ENCODE assay signal across 8 cellular contexts in the genomic region with DNA sequence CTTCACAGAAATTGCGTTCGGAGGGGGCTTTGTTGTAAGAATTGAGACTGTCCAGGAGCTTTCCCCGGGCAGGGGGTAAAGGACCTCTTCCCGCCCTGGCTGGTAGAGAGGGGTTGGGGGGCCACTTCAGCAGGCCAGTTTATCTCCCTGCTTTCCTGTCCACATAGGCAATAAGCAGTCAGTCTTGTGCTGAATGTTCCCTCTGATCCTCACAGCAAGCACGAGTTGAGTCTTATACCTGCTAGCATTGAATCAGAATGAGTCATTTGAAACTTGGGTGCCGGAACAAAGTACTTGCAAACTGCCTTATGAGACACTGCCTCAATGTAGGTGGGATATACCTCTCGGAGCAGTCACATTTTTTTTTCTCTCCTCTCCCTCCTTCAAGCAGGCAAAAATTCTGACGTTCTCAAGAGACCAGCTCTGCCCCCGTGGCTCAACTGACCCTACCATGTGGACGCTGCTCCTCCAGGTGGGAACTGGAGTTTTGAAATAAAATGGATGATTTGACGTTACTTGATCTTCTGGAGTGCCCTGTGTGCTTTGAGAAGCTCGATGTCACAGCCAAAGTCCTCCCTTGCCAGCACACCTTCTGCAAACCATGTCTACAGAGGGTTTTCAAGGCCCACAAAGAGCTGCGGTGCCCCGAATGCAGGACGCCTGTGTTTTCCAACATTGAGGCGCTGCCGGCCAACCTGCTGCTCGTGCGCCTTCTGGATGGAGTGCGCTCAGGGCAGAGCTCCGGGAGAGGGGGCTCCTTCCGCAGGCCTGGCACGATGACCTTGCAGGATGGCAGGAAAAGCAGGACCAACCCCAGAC. TPM values are rescaled to one million over a fixed set of nuclear protein-coding genes. Genes with fewer than 3 reads are reported as not detected.
DNase-seq lines count a peak whose midpoint lies in the region; ATAC-seq and TF ChIP-seq lines count a peak whose summit lies in the region.

No MANE protein-coding gene starts in this region.

- H3K27ac ChIP-seq in osteoblast (ENCODE audit: low read depth, low read length) = no peak overlapping the region

- H3K36me3 ChIP-seq in osteoblast (ENCODE audit: insufficient read depth, low read length) = no peaks in the 10 kb centered on the region

- peaks cover 39% of the 10 kb centered on the region for H3K4me1 ChIP-seq in osteoblast (ENCODE audit: insufficient read depth, low read length)

- peak; percentile 51 for DNase-seq in cerebellar cortex (ENCODE audit: low spot score)
- DNase-seq in osteoblast (ENCODE audit: insufficient read length, low spot score, missing footprints) = peak; percentile 71
- DNase-seq in SKM-1 (lab: John Stamatoyannopoulos, UW; ENCODE audit: unreplicated experiment) = no peak
- DNase-seq in NK-92 (lab: John Stamatoyannopoulos, UW; ENCODE audit: unreplicated experiment) = no peak

- ATAC-seq in GM18502 (IDR thresholded peaks at IDR 0.05; ENCODE audit: poor library complexity, unreplicated experiment) (peak; percentile 55), HG03558 (IDR thresholded peaks at IDR 0.05; ENCODE audit: extremely low read depth, unreplicated experiment) (peak; percentile 50), HG03196 (IDR thresholded peaks at IDR 0.05; ENCODE audit: unreplicated experiment) (no peak), GM21825 (IDR thresholded peaks at IDR 0.05; ENCODE audit: unreplicated experiment) (no peak)

- H3K4me2 ChIP-seq in osteoblast (ENCODE audit: insufficient read depth, low read length) = peak overlapping the region; percentile 92

- no peaks in the 10 kb centered on the region for H3K9me3 ChIP-seq in osteoblast (ENCODE audit: low read depth, low read length)

- peak overlapping the region; percentile 82 for H3K4me3 ChIP-seq in osteoblast (ENCODE audit: insufficient read depth, low read length)

- H4K20me1 ChIP-seq in osteoblast (ENCODE audit: insufficient read depth, low read length) = no peaks in the 10 kb centered on the region

- no peaks in the 10 kb centered on the region for H3K79me2 ChIP-seq in osteoblast (ENCODE audit: insufficient read depth, low read length)

- no peaks in the 10 kb centered on the region for H3K27me3 ChIP-seq in osteoblast (ENCODE audit: insufficient read depth, low read length)

- TF ChIP-seq CTCF in osteoblast (IDR thresholded peaks at IDR 0.05; ENCODE audit: extremely low read depth, low read depth, low read length) = no peak

- H2AFZ ChIP-seq in osteoblast (ENCODE audit: low read length) = no peak overlapping the region

RNA-seq across cellular contexts. Expression of a gene that starts 1.3 kb away (rescaled TPM):
- 2.9 and 4.0 TPM in 2 replicates for total RNA-seq in osteoblast

Comparison
In these comparisons a context has a peak if more than half of its experiments do, and no peak if none do; other contexts are left out.
1. ATAC-seq: peak in GM18502 (single experiment) and HG03558 (single experiment); none in HG03196 (single experiment) and GM21825 (single experiment).
2. DNase-seq: peak in cerebellar cortex (single experiment) and osteoblast (single experiment); none in SKM-1 (single experiment) and NK-92 (single experiment).